ENCODE assay signal across 25 cellular contexts in the genomic region with DNA sequence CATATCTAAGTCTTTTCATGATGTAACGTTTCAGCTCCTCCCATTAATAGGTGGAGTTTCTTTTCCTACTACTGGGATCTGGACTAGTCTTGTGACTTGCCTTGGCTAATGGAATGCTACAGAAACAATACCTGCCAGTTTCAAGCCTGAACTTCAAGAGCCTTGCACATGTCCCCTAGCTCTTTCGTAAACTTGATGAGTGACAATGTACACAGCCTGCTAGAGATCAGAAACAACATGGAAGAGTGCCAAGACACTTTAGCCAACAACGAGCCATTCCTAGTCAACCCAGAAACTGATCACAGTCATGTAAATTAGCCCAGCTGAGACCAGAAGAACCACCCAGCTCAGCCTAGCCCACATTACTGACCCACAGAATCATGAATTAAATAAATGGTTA. TPM values are rescaled to one million over a fixed set of nuclear protein-coding genes. Genes with fewer than 3 reads are reported as not detected.
DNase-seq lines count a peak whose midpoint lies in the region; ATAC-seq, FAIRE-seq and TF ChIP-seq lines count a peak whose summit lies in the region.
"Had no signal": no experiment of that assay in that cellular context is flagged by ENCODE, and none has a peak within 500 bp of the region (broad histone marks: within the 10 kb centered on the region; RNA-seq: fewer than 3 reads in every experiment).

No MANE protein-coding gene starts in this region.

- no peaks in the 10 kb centered on the region for H3K4me1 ChIP-seq in PC-3 (ENCODE audit: insufficient read depth, low read length)
- H3K4me1 ChIP-seq in HepG2 (ENCODE audit: insufficient read depth, low read length) = peaks cover 6% of the 10 kb centered on the region
- H3K4me1 ChIP-seq: spleen had no signal

- no peak overlapping the region for H3K27ac ChIP-seq in PC-3 (ENCODE audit: low read length)
- no peak overlapping the region for H3K27ac ChIP-seq in HepG2 (ENCODE audit: extremely low read length, insufficient read depth, low read length)
- H3K27ac ChIP-seq: dorsolateral prefrontal cortex, HL-60, SK-N-MC, spleen had no signal

- no peak overlapping the region for H3K4me3 ChIP-seq in PC-3 (ENCODE audit: low read length)
- H3K4me3 ChIP-seq in HepG2 (replicated peaks in 1 of 3; ENCODE audit: insufficient read depth in 1 of 3, low read depth in 2 of 3, low read length in 3 of 3) = no peak overlapping the region
- H3K4me3 ChIP-seq: dorsolateral prefrontal cortex, SK-N-MC, spleen had no signal

- no peaks in the 10 kb centered on the region for H3K4me1 Mint-ChIP-seq in activated T-helper 2 cell treated with anti-CD3 and anti-CD28 coated beads, Interferon-gamma antibody, Interleukin-2, Interleukin-4, amounts not matched to agents 10 μg/mL and 5 μg/mL and 100 μg/mL, durations not matched to agents 14 hours and 24 hours and 36 hours (ENCODE audit: low read depth)
- H3K4me1 Mint-ChIP-seq: central memory CD8-positive, alpha-beta T cell had no signal

- H3K36me3 ChIP-seq in PC-3 (ENCODE audit: low read depth, low read length) = no peaks in the 10 kb centered on the region
- no peaks in the 10 kb centered on the region for H3K36me3 ChIP-seq in HepG2 (replicated peaks in 1 of 2; ENCODE audit: control insufficient read depth in 1 of 2, insufficient read depth in 2 of 2, low read length in 2 of 2)
- H3K36me3 ChIP-seq: spleen had no signal

- CTCF ChIA-PET in PC-3 (lab: Charles Lee) = no interaction called here
- CTCF ChIA-PET in HepG2 (lab: Yijun Ruan, JAX; ENCODE audit: low intra/inter-chr PET ratio, low total read pairs) = no interaction called here

- no TSS peak for BruUV-seq in PC-3 (replicated peaks; lab: Mats Ljungman, UMichigan)
- BruUV-seq in HepG2 (replicated peaks; lab: Mats Ljungman, UMichigan) = no TSS peak

- 1% methylated on average over 3 of the region's 3 CpGs for WGBS in HepG2 (ENCODE audit: low lambda C conversion rate)

- in situ Hi-C loops in HepG2 (cut with HindIII; ENCODE audit: extremely low pct_ligation_motif_present, low pct_unique_long_range_greater_than_20kb) = no loop called here

- no peaks in the 10 kb centered on the region for H3K36me3 Mint-ChIP-seq in activated T-helper 2 cell treated with anti-CD3 and anti-CD28 coated beads, Interferon-gamma antibody, Interleukin-2, Interleukin-4, amounts not matched to agents 10 μg/mL and 5 μg/mL and 100 μg/mL, durations not matched to agents 14 hours and 24 hours and 36 hours (ENCODE audit: low read depth)

- no peaks in the 10 kb centered on the region for H3K9me3 Mint-ChIP-seq in activated T-helper 2 cell treated with anti-CD3 and anti-CD28 coated beads, Interferon-gamma antibody, Interleukin-2, Interleukin-4, amounts not matched to agents 10 μg/mL and 5 μg/mL and 100 μg/mL, durations not matched to agents 14 hours and 24 hours and 36 hours
- H3K9me3 Mint-ChIP-seq: central memory CD8-positive, alpha-beta T cell; T-helper 2 cell treated with Interferon-gamma antibody and Interleukin-4, amounts not matched to agents 5 μg/mL and 100 μg/mL, for 36 hours had no signal

- no peak overlapping the region for H2AFZ ChIP-seq in PC-3 (ENCODE audit: low read length)
- H2AFZ ChIP-seq in HepG2 (ENCODE audit: low read length) = no peak overlapping the region

- peak; percentile 75 for FAIRE-seq in HepG2 (lab: Jason Lieb, UNC)
- FAIRE-seq: GM18507, islet of Langerhans had no signal

- no peak; the same call in 1 of the 2 replicates for ATAC-seq in PC-3
- ATAC-seq in HepG2 = peak; percentile 97
- ATAC-seq in HG03280 (IDR thresholded peaks at IDR 0.05; ENCODE audit: unreplicated experiment) = no peak
- ATAC-seq: activated CD8-positive, alpha-beta T cell treated with anti-CD3 and anti-CD28 coated beads, Interleukin-2, amount 10 ng/mL, durations not matched to agents 7 days and 5 days; Panc1 had no signal

- H3K4me3 Mint-ChIP-seq in activated T-helper 2 cell treated with anti-CD3 and anti-CD28 coated beads, Interferon-gamma antibody, Interleukin-2, Interleukin-4, amounts not matched to agents 10 μg/mL and 5 μg/mL and 100 μg/mL, durations not matched to agents 14 hours and 24 hours and 36 hours (ENCODE audit: low read depth) = no peak overlapping the region
- H3K4me3 Mint-ChIP-seq: activated CD8-positive, alpha-beta T cell treated with anti-CD3 and anti-CD28 coated beads, Interleukin-2, amount 10 ng/mL, durations not matched to agents 7 days and 5 days; central memory CD8-positive, alpha-beta T cell; T-helper 2 cell treated with Interferon-gamma antibody and Interleukin-4, amounts not matched to agents 5 μg/mL and 100 μg/mL, for 36 hours had no signal

- DNase-seq in NCI-H2171 treated with DMSO at 0.1 percent for 48 hours (lab: John Stamatoyannopoulos, UW) (peak; percentile 40), NCI-H2171 (lab: John Stamatoyannopoulos, UW) (no peak), HuH-7.5 (ENCODE audit: low spot score) (peak; percentile 32), PC-3 (peak; percentile 57), HepG2 (ENCODE audit: low spot score) (peak; percentile 97)
- no peak for DNase-seq in activated T-helper 2 cell treated with anti-CD3 and anti-CD28 coated beads, Interferon-gamma antibody, Interleukin-2, Interleukin-4, amounts not matched to agents 10 μg/mL and 5 μg/mL and 100 μg/mL, durations not matched to agents 14 hours and 24 hours and 36 hours (ENCODE audit: low spot score)
- DNase-seq in activated CD4-positive, CD25-positive, alpha-beta regulatory T cell (lab: John Stamatoyannopoulos, UW) = no peak
- DNase-seq: 8988T; activated CD8-positive, alpha-beta T cell treated with anti-CD3 and anti-CD28 coated beads, Interleukin-2, amount 10 ng/mL, durations not matched to agents 7 days and 5 days; activated naive CD4-positive, alpha-beta T cell treated with Interleukin-2 at 50 U/mL for 16 hours; activated T-cell treated with anti-CD3 and anti-CD28 coated beads, Interleukin-2, amount 50 U/mL, for 1 hour; anterior cingulate cortex; dorsolateral prefrontal cortex; foreskin fibroblast; hypothalamus; nucleus accumbens; spleen had no signal

- H3K27me3 ChIP-seq in PC-3 (ENCODE audit: low read length) = no peaks in the 10 kb centered on the region
- no peaks in the 10 kb centered on the region for H3K27me3 ChIP-seq in HepG2 (ENCODE audit: control insufficient read depth in 1 of 2, insufficient read depth in 2 of 2, low read length in 2 of 2)
- H3K27me3 ChIP-seq: dorsolateral prefrontal cortex, spleen had no signal

- H3K4me2 ChIP-seq in PC-3 (ENCODE audit: low read length) = no peak overlapping the region
- H3K4me2 ChIP-seq in HepG2 (ENCODE audit: low read depth, low read length) = 0 out of 2 replicates have a peak overlapping the region, but pooled peaks have one; percentile 8

- H4K20me1 ChIP-seq in PC-3 (ENCODE audit: low read length) = no peaks in the 10 kb centered on the region
- no peaks in the 10 kb centered on the region for H4K20me1 ChIP-seq in HepG2 (ENCODE audit: insufficient read depth, low read length)

- H3K27ac Mint-ChIP-seq in activated T-helper 2 cell treated with anti-CD3 and anti-CD28 coated beads, Interferon-gamma antibody, Interleukin-2, Interleukin-4, amounts not matched to agents 10 μg/mL and 5 μg/mL and 100 μg/mL, durations not matched to agents 14 hours and 24 hours and 36 hours = no peak overlapping the region
- H3K27ac Mint-ChIP-seq: activated CD8-positive, alpha-beta T cell treated with anti-CD3 and anti-CD28 coated beads, Interleukin-2, amount 10 ng/mL, durations not matched to agents 7 days and 5 days; T-helper 2 cell treated with Interferon-gamma antibody and Interleukin-4, amounts not matched to agents 5 μg/mL and 100 μg/mL, for 36 hours had no signal

- intact Hi-C loops in PC-3 (cut with micrococcal nuclease) (no loop called here), HepG2 (cut with micrococcal nuclease; ENCODE audit: unreplicated experiment) (loop anchor here (1.0 kb wide), 1 partner anchor 25 kb away; a partner anchor contains a TSS)
- intact Hi-C loops in activated T-helper 2 cell treated with anti-CD3 and anti-CD28 coated beads, Interferon-gamma antibody, Interleukin-2, Interleukin-4, amounts not matched to agents 10 μg/mL and 5 μg/mL and 100 μg/mL, durations not matched to agents 14 hours and 24 hours and 36 hours (cut with micrococcal nuclease) = no loop called here

- no peak for TF ChIP-seq RAD21 in HepG2 (CRISPR knock-in tag; IDR thresholded peaks at IDR 0.05)

- H3K9me2 ChIP-seq in PC-3 (replicated peaks; ENCODE audit: low read length) = no peaks in the 10 kb centered on the region

- H3K9ac ChIP-seq in PC-3 (ENCODE audit: low read length) (no peak overlapping the region), HepG2 (ENCODE audit: insufficient read depth, low read depth, low read length) (no peak overlapping the region)

- H3K79me2 ChIP-seq in PC-3 (ENCODE audit: low read length) (no peaks in the 10 kb centered on the region), HepG2 (ENCODE audit: insufficient read depth, low read length) (no peaks in the 10 kb centered on the region)

- H3F3A ChIP-seq in PC-3 (ENCODE audit: low read length, unreplicated experiment) = no peaks in the 10 kb centered on the region

- TF ChIP-seq EP300 in HepG2 (IDR thresholded peaks at IDR 0.05; ENCODE audit: low read depth in 2 of 2, low read length in 2 of 2) (peak; percentile 39 to 82; a peak in 3 of 4 replicates), HepG2 (CRISPR knock-in tag; IDR thresholded peaks at IDR 0.05; ENCODE audit: borderline replicate concordance) (peak; percentile 70; the same call in 1 of the 2 replicates)

- no peak for TF ChIP-seq CTCF in PC-3 (conservative IDR thresholded peaks at IDR 0.05; ENCODE audit: low read depth, low read length)
- no peak for TF ChIP-seq CTCF in HepG2 (CRISPR knock-in tag; IDR thresholded peaks at IDR 0.05)

- H3K27me3 Mint-ChIP-seq in activated T-helper 2 cell treated with anti-CD3 and anti-CD28 coated beads, Interferon-gamma antibody, Interleukin-2, Interleukin-4, amounts not matched to agents 10 μg/mL and 5 μg/mL and 100 μg/mL, durations not matched to agents 14 hours and 24 hours and 36 hours (ENCODE audit: low read depth) = peaks cover 21% of the 10 kb centered on the region
- H3K27me3 Mint-ChIP-seq: central memory CD8-positive, alpha-beta T cell had no signal

- POLR2A ChIA-PET in PC-3 (lab: Charles Lee; ENCODE audit: unreplicated experiment) (no interaction called here), HepG2 (lab: Yijun Ruan, JAX) (interaction anchor here (0.7 kb wide), 1 partner anchor 120 kb away, joined by 3 read pairs; no protein-coding TSS in a partner anchor)

- H3K9me3 ChIP-seq in PC-3 (ENCODE audit: low read length) = no peaks in the 10 kb centered on the region
- no peaks in the 10 kb centered on the region for H3K9me3 ChIP-seq in HepG2 (ENCODE audit: low read length)
- H3K9me3 ChIP-seq: spleen had no signal

- TF ChIP-seq POLR2A in HepG2 (IDR thresholded peaks at IDR 0.05; ENCODE audit: insufficient read depth in 1 of 2, low read depth in 2 of 2, low read length in 2 of 2) = no peak

RNA-seq across cellular contexts. Expression of a gene that starts 24.8 kb away (rescaled TPM):
- total RNA-seq in PC-3 (2014; rRNA removed) = 17.9 and 20.8 TPM in 2 replicates
- total RNA-seq in HepG2 (2016; rRNA removed; fragmentation: Illumina TruSeq; extraction: Trizol) = 27.3 and 27.5 TPM in 2 replicates
- 38.8 and 42.4 TPM in 2 replicates for total RNA-seq in HepG2 (2016; cell fraction: cytosol; rRNA removed; fragmentation: Illumina TruSeq; extraction: Trizol; ENCODE audit: low read depth)
- 26.6 and 28.7 TPM in 2 replicates for total RNA-seq in HepG2 (2016; cell fraction: insoluble cytoplasmic fraction; rRNA removed; fragmentation: Illumina TruSeq; extraction: Trizol)
- total RNA-seq in HepG2 (2016; cell fraction: membrane; rRNA removed; fragmentation: Illumina TruSeq; extraction: Trizol) = 34.3 and 39.4 TPM in 2 replicates
- total RNA-seq in HepG2 (2016; cell fraction: nucleus; rRNA removed; fragmentation: Illumina TruSeq; extraction: Trizol) = 28.1 and 30.8 TPM in 2 replicates
- polyA plus RNA-seq in HepG2 (2011; rRNA removed) = 34.7 and 38.4 TPM in 2 replicates
- 19.6 and 35.4 TPM in 2 replicates for polyA plus RNA-seq in HepG2 (2011; cell fraction: cytosol; rRNA removed)
- 15.4 and 20.0 TPM in 2 replicates for polyA plus RNA-seq in HepG2 (2011; cell fraction: nucleus; rRNA removed)
- 37.9 and 40.1 TPM in 2 replicates for polyA plus RNA-seq in HepG2 (2012)
- polyA plus RNA-seq in HepG2 (2016; cell fraction: cytosol; fragmentation: Illumina TruSeq; extraction: Trizol; ENCODE audit: low read depth) = 23.2 and 23.9 TPM in 2 replicates
- 39.3 and 39.7 TPM in 2 replicates for polyA plus RNA-seq in HepG2 (2016; cell fraction: insoluble cytoplasmic fraction; fragmentation: Illumina TruSeq; extraction: Trizol; ENCODE audit: low read depth)
- polyA plus RNA-seq in HepG2 (2016; cell fraction: membrane; fragmentation: Illumina TruSeq; extraction: Trizol; ENCODE audit: low read depth) = 33.8 and 36.7 TPM in 2 replicates
- 24.8 and 27.7 TPM in 2 replicates for polyA plus RNA-seq in HepG2 (2016; cell fraction: nucleus; fragmentation: Illumina TruSeq; extraction: Trizol; ENCODE audit: insufficient read depth, low read depth)
- 2.6 and 29.6 TPM in 2 replicates for polyA minus RNA-seq in HepG2 (2011; rRNA and poly(A)+ RNA removed; ENCODE audit: low replicate concordance)
- 29.1 and 30.6 TPM in 2 replicates for polyA minus RNA-seq in HepG2 (2011; cell fraction: cytosol; rRNA and poly(A)+ RNA removed)
- polyA minus RNA-seq in HepG2 (2011; cell fraction: nucleus; rRNA and poly(A)+ RNA removed) = 93.1 and 93.4 TPM in 2 replicates
- 46.0 and 46.3 TPM in 2 replicates for total RNA-seq in activated T-helper 2 cell treated with anti-CD3 and anti-CD28 coated beads, Interferon-gamma antibody, Interleukin-2, Interleukin-4, amounts not matched to agents 10 μg/mL and 5 μg/mL and 100 μg/mL, durations not matched to agents 14 hours and 24 hours and 36 hours

Comparison
In these comparisons a context has a peak if more than half of its experiments do, and no peak if none do; other contexts are left out.
1. DNase-seq: peak in NCI-H2171 treated with DMSO at 0.1 percent for 48 hours (single experiment), HuH-7.5 (single experiment), PC-3 (single experiment) and HepG2 (single experiment); none in NCI-H2171 (single experiment), activated T-helper 2 cell treated with anti-CD3 and anti-CD28 coated beads, Interferon-gamma antibody, Interleukin-2, Interleukin-4, amounts not matched to agents 10 μg/mL and 5 μg/mL and 100 μg/mL, durations not matched to agents 14 hours and 24 hours and 36 hours (single experiment) and activated CD4-positive, CD25-positive, alpha-beta regulatory T cell (0 of 4).